ENCODE assay signal across 1 cellular context in genomic region chr13:100323937-100324336, GRCh38.
TF ChIP-seq lines count a peak whose summit lies in the region.

No MANE protein-coding gene starts in this region.

TF ChIP-seq in IMR-90, 13 proteins besides CTCF, POLR2A, EP300 and RAD21 (continued from another document):
- TF ChIP-seq ELK1 (IDR thresholded peaks at IDR 0.05; ENCODE audit: borderline replicate concordance, low read depth, low read length) (no peak), BHLHE40 (IDR thresholded peaks at IDR 0.05; ENCODE audit: low read depth, low read length) (no peak), MAFK (IDR thresholded peaks at IDR 0.05; ENCODE audit: low read depth, low read length) (no peak), CHD1 (IDR thresholded peaks at IDR 0.05; ENCODE audit: low read depth, low read length) (no peak), RFX5 (IDR thresholded peaks at IDR 0.05; ENCODE audit: low read depth, low read length) (no peak), MXI1 (IDR thresholded peaks at IDR 0.05; ENCODE audit: borderline replicate concordance, low read depth, low read length) (no peak), CEBPB (IDR thresholded peaks at IDR 0.05; ENCODE audit: low read depth, low read length) (no peak)
